In the genomic region with DNA sequence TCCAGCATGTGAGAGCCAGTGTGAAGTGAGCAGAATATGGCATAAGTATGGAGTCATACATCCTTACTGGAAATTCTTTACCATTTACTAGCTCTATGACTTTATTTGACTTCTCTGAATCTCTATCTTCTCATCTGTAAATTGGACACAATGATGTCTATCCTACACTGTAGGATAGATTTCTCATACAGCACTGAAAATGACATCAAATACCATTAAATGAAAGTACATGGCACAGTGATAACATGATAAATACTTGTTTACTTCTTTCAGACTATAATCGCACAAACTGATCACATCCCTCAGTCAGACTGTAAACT, we compare ENCODE assay signal across 1 cellular context.
TF ChIP-seq lines count a peak whose summit lies in the region.

No MANE protein-coding gene starts in this region.

TF ChIP-seq in HCT116, 20 proteins besides CTCF, POLR2A, EP300 and RAD21 (continued from another document):
- TF ChIP-seq CBX3 (IDR thresholded peaks at IDR 0.05; ENCODE audit: low read depth) = no peak
- no peak for TF ChIP-seq EZH2 (IDR thresholded peaks at IDR 0.05)
- TF ChIP-seq, protein P1, sequence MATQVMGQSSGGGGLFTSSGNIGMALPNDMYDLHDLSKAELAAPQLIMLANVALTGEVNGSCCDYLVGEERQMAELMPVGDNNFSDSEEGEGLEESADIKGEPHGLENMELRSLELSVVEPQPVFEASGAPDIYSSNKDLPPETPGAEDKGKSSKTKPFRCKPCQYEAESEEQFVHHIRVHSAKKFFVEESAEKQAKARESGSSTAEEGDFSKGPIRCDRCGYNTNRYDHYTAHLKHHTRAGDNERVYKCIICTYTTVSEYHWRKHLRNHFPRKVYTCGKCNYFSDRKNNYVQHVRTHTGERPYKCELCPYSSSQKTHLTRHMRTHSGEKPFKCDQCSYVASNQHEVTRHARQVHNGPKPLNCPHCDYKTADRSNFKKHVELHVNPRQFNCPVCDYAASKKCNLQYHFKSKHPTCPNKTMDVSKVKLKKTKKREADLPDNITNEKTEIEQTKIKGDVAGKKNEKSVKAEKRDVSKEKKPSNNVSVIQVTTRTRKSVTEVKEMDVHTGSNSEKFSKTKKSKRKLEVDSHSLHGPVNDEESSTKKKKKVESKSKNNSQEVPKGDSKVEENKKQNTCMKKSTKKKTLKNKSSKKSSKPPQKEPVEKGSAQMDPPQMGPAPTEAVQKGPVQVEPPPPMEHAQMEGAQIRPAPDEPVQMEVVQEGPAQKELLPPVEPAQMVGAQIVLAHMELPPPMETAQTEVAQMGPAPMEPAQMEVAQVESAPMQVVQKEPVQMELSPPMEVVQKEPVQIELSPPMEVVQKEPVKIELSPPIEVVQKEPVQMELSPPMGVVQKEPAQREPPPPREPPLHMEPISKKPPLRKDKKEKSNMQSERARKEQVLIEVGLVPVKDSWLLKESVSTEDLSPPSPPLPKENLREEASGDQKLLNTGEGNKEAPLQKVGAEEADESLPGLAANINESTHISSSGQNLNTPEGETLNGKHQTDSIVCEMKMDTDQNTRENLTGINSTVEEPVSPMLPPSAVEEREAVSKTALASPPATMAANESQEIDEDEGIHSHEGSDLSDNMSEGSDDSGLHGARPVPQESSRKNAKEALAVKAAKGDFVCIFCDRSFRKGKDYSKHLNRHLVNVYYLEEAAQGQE (IDR thresholded peaks at IDR 0.05; ENCODE audit: low read depth) = no peak
- no peak for TF ChIP-seq EGR1 (IDR thresholded peaks at IDR 0.05; ENCODE audit: low read depth)
- TF ChIP-seq YY1 (IDR thresholded peaks at IDR 0.05; ENCODE audit: extremely low read depth, insufficient replicate concordance, low read depth, low read length) = no peak
- no peak for TF ChIP-seq FOSL1 (IDR thresholded peaks at IDR 0.05; ENCODE audit: low read depth)
- TF ChIP-seq POLR2AphosphoS5 (IDR thresholded peaks at IDR 0.05; ENCODE audit: low read depth, low read length) = no peak
- no peak for TF ChIP-seq SIN3A (IDR thresholded peaks at IDR 0.05; ENCODE audit: low read depth)
- no peak for TF ChIP-seq ZNF274 (IDR thresholded peaks at IDR 0.05; ENCODE audit: low read depth, low read length)
- TF ChIP-seq JUND (IDR thresholded peaks at IDR 0.05) = no peak
